In the genomic region with DNA sequence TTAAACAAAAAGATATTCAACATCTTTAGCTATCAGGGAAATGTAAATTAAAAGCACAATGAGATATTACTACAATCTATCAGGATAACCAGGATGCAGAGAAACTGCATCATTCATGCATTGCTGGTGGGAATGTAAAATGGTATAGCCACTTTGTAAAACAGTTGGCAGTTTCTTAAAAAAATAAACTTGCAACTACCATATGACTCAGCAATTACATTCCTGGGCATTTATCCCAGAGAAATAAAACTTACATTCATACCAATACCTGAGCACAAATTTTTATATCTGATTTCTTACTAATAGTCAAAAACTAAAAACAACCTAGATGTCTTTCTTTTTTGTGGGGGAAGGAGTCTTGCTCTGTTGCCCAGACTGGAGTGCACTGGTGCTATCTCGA, we compare ENCODE assay signal across 15 cellular contexts.
DNase-seq lines count a peak whose midpoint lies in the region; ATAC-seq lines count a peak whose summit lies in the region.
"Had no signal": no experiment of that assay in that cellular context is flagged by ENCODE, and none has a peak within 500 bp of the region (broad histone marks: within the 10 kb centered on the region; RNA-seq: fewer than 3 reads in every experiment).

No MANE protein-coding gene starts in this region.

- no peaks in the 10 kb centered on the region for H3K9me3 ChIP-seq in naive thymus-derived CD4-positive, alpha-beta T cell (ENCODE audit: control insufficient read depth in 2 of 3, low read length in 3 of 3)
- H3K9me3 ChIP-seq in aorta (ENCODE audit: control insufficient read depth, low read length) = no peaks in the 10 kb centered on the region
- H3K9me3 ChIP-seq: pancreas, transverse colon had no signal

- H3K4me1 Mint-ChIP-seq in T-helper 2 cell treated with Interferon-gamma antibody and Interleukin-4, amounts not matched to agents 5 μg/mL and 100 μg/mL, for 36 hours (ENCODE audit: low read depth) = peaks cover 80% of the 10 kb centered on the region
- H3K4me1 Mint-ChIP-seq in naive thymus-derived CD4-positive, alpha-beta T cell = peaks cover 34 to 92% (median 84%) of the 10 kb centered on the region in 7 donors

- peaks cover 60% of the 10 kb centered on the region for H3K36me3 Mint-ChIP-seq in T-helper 2 cell treated with Interferon-gamma antibody and Interleukin-4, amounts not matched to agents 5 μg/mL and 100 μg/mL, for 36 hours (ENCODE audit: low read depth)
- peaks cover 0 to 72% (median 8%) of the 10 kb centered on the region in 5 donors for H3K36me3 Mint-ChIP-seq in naive thymus-derived CD4-positive, alpha-beta T cell

- H3K27ac ChIP-seq in naive thymus-derived CD4-positive, alpha-beta T cell (ENCODE audit: low read depth, low read length) = peak overlapping the region; percentile 45
- no peak overlapping the region for H3K27ac ChIP-seq in aorta (ENCODE audit: low read depth in 1 of 2, low read length in 2 of 2)
- H3K27ac ChIP-seq: cardiac muscle cell, pancreas, transverse colon had no signal

- no peaks in the 10 kb centered on the region for H3K27me3 ChIP-seq in naive thymus-derived CD4-positive, alpha-beta T cell (ENCODE audit: control insufficient read depth in 2 of 2, insufficient read depth in 2 of 2, low read length in 2 of 2)
- no peaks in the 10 kb centered on the region for H3K27me3 ChIP-seq in aorta (ENCODE audit: control insufficient read depth in 1 of 2, insufficient read depth in 2 of 2, low read length in 1 of 2)
- H3K27me3 ChIP-seq: cardiac muscle cell, pancreas, transverse colon had no signal

- CTCF ChIA-PET in naive thymus-derived CD4-positive, alpha-beta T cell (lab: Charles Lee) = interaction anchor here (0.6 kb wide), 1 partner anchor 321 kb away, joined by 3 read pairs; no protein-coding TSS in a partner anchor

- H3K9me3 Mint-ChIP-seq in T-helper 2 cell treated with Interferon-gamma antibody and Interleukin-4, amounts not matched to agents 5 μg/mL and 100 μg/mL, for 36 hours = peaks cover 39% of the 10 kb centered on the region
- peaks cover 0 to 25% (median 4%) of the 10 kb centered on the region in 11 donors for H3K9me3 Mint-ChIP-seq in naive thymus-derived CD4-positive, alpha-beta T cell

- peak overlapping the region; percentile 17 for H3K4me3 Mint-ChIP-seq in T-helper 2 cell treated with Interferon-gamma antibody and Interleukin-4, amounts not matched to agents 5 μg/mL and 100 μg/mL, for 36 hours
- peak overlapping the region in 3 of 10 donors; percentile 13 to 44 (median 23) for H3K4me3 Mint-ChIP-seq in naive thymus-derived CD4-positive, alpha-beta T cell

- no peaks in the 10 kb centered on the region for H3K36me3 ChIP-seq in naive thymus-derived CD4-positive, alpha-beta T cell (ENCODE audit: control insufficient read depth in 2 of 3, insufficient read depth in 3 of 3, low read length in 3 of 3)
- no peaks in the 10 kb centered on the region for H3K36me3 ChIP-seq in aorta (ENCODE audit: control insufficient read depth in 1 of 2, insufficient read depth in 2 of 2, low read length in 1 of 2)
- H3K36me3 ChIP-seq: cardiac muscle cell, pancreas, transverse colon had no signal

- peak overlapping the region; percentile 94 for H3K27ac Mint-ChIP-seq in T-helper 2 cell treated with Interferon-gamma antibody and Interleukin-4, amounts not matched to agents 5 μg/mL and 100 μg/mL, for 36 hours
- H3K27ac Mint-ChIP-seq in naive thymus-derived CD4-positive, alpha-beta T cell = peak overlapping the region in 7 of 9 donors; percentile 52 to 99 (median 92)

- WGBS in aorta, 2 donors = 93 to 95% methylated on average over 1 of the region's 1 CpG

- intact Hi-C loops in naive thymus-derived CD4-positive, alpha-beta T cell (cut with micrococcal nuclease) = no loop called here
- intact Hi-C loops in aorta (cut with DNase I) = no loop called here

- POLR2A ChIA-PET in naive thymus-derived CD4-positive, alpha-beta T cell (lab: Charles Lee) = interaction anchor here (0.6 to 4.8 kb wide), 4 partner anchors 12 to 190 kb away, joined by 3 to 30 read pairs (median 3); no protein-coding TSS in a partner anchor

- no peak for ATAC-seq in naive thymus-derived CD4-positive, alpha-beta T cell
- ATAC-seq in aorta (ENCODE audit: low FRiP score) = no peak
- ATAC-seq: pancreas, Right ventricle myocardium inferior had no signal

- DNase-seq in T-helper 2 cell treated with Interferon-gamma antibody and Interleukin-4, amounts not matched to agents 5 μg/mL and 100 μg/mL, for 36 hours (ENCODE audit: low spot score) = no peak
- DNase-seq in T-helper 2 cell (no peak), HS-27A (ENCODE audit: low read depth) (peak; percentile 48), astrocyte of the hippocampus (ENCODE audit: low read depth, low spot score) (peak; percentile 44), NCI-H146 (lab: John Stamatoyannopoulos, UW) (no peak), aorta (no peak)
- DNase-seq in naive thymus-derived CD4-positive, alpha-beta T cell = no peak
- DNase-seq in activated CD4-positive, CD25-positive, alpha-beta regulatory T cell treated with anti-CD3 and anti-CD28 coated beads, Interleukin-2, amount 50 U/mL, for 72 hours = no peak
- DNase-seq: 8988T, NCI-H1417, NCI-H526, pancreas, transverse colon had no signal

- peaks cover 21 to 40% of the 10 kb centered on the region in 2 donors for H3K4me1 ChIP-seq in naive thymus-derived CD4-positive, alpha-beta T cell (ENCODE audit: control insufficient read depth in 2 of 2, insufficient read depth in 2 of 2, low read length in 2 of 2)
- H3K4me1 ChIP-seq in aorta (ENCODE audit: control insufficient read depth in 1 of 2, insufficient read depth in 2 of 2, low read length in 2 of 2) = no peaks in the 10 kb centered on the region

- no peak overlapping the region for H3K4me3 ChIP-seq in naive thymus-derived CD4-positive, alpha-beta T cell (ENCODE audit: low read length)
- H3K4me3 ChIP-seq in aorta (ENCODE audit: low read length in 2 of 2) = no peak overlapping the region
- H3K4me3 ChIP-seq: cardiac muscle cell, pancreas, transverse colon had no signal

- no peaks in the 10 kb centered on the region for H3K27me3 Mint-ChIP-seq in T-helper 2 cell treated with Interferon-gamma antibody and Interleukin-4, amounts not matched to agents 5 μg/mL and 100 μg/mL, for 36 hours (ENCODE audit: low read depth)
- no peaks in the 10 kb centered on the region for H3K27me3 Mint-ChIP-seq in naive thymus-derived CD4-positive, alpha-beta T cell

Comparison
In these comparisons a context has a peak if more than half of its experiments do, and no peak if none do; other contexts are left out.
1. DNase-seq: peak in HS-27A (single experiment) and astrocyte of the hippocampus (single experiment); none in T-helper 2 cell treated with Interferon-gamma antibody and Interleukin-4, amounts not matched to agents 5 μg/mL and 100 μg/mL, for 36 hours (single experiment), T-helper 2 cell (0 of 5), naive thymus-derived CD4-positive, alpha-beta T cell (0 of 9), activated CD4-positive, CD25-positive, alpha-beta regulatory T cell treated with anti-CD3 and anti-CD28 coated beads, Interleukin-2, amount 50 U/mL, for 72 hours (single experiment), NCI-H146 (single experiment) and aorta (0 of 2).